Comparison of ENCODE assay signal across 17 cellular contexts in the genomic region with DNA sequence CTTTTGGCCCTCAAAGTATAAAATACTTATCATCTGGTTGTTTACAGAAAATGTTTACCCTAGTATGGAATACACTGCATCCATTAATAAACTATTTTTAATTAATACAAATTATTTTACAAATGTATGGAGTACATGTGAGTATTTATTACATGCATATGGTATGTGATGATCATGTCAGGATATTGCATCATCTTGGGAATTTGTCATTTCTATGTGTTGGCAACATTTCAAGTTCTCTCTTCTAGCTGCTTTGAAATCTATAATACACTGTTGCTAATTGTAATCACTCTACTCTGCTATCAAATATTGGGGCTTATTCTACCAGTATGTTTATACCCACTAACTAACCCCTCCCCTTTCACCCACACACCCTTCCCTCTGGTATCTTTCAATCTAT.
A peak's percentile ranks its signal among the peaks of the same experiment; 100 is the strongest.
DNase-seq lines count a peak whose midpoint lies in the region; ATAC-seq, FAIRE-seq and TF ChIP-seq lines count a peak whose summit lies in the region.
"Had no signal": no experiment of that assay in that cellular context is flagged by ENCODE, and none has a peak within 500 bp of the region (broad histone marks: within the 10 kb centered on the region; RNA-seq: fewer than 3 reads in every experiment).

No MANE protein-coding gene starts in this region.

- no peak for TF ChIP-seq CTCF in bronchial epithelial cell (IDR thresholded peaks at IDR 0.05; ENCODE audit: insufficient read depth, low read length, severe bottlenecking)
- TF ChIP-seq CTCF in upper lobe of right lung (IDR thresholded peaks at IDR 0.05) = no peak

- H3K36me3 ChIP-seq in bronchial epithelial cell (ENCODE audit: control insufficient read depth, insufficient read depth, low read length) (no peaks in the 10 kb centered on the region), upper lobe of right lung (no peaks in the 10 kb centered on the region)

- no peaks in the 10 kb centered on the region for H3K27me3 Mint-ChIP-seq in stimulated activated naive B cell treated with anti-CD40 and anti-IgM and Interleukin-4, amounts not matched to agents 10 μg/mL and 1 μg/mL and 100 μg/mL, for 72 hours
- H3K27me3 Mint-ChIP-seq: CD4-positive, alpha-beta memory T cell had no signal

- H3K4me3 ChIP-seq in bronchial epithelial cell (ENCODE audit: low read depth, low read length) (no peak overlapping the region), upper lobe of right lung (no peak overlapping the region)

- H3K4me1 ChIP-seq in upper lobe of right lung = no peaks in the 10 kb centered on the region

- DNase-seq in DMS53 (lab: John Stamatoyannopoulos, UW) (peak; percentile 17), DMS53 treated with DMSO at 0.1 percent for 48 hours (lab: John Stamatoyannopoulos, UW; ENCODE audit: unreplicated experiment) (no peak), NCI-H69 (lab: John Stamatoyannopoulos, UW) (peak; percentile 43), bronchial epithelial cell (ENCODE audit: low read depth) (peak; percentile 72), iris pigment epithelial cell (ENCODE audit: low read depth) (peak; percentile 6), NAMALWA (ENCODE audit: low spot score) (no peak), upper lobe of right lung (no peak)
- no peak for DNase-seq in stimulated activated naive B cell treated with anti-CD40 and anti-IgM and Interleukin-4, amounts not matched to agents 10 μg/mL and 1 μg/mL and 100 μg/mL, for 72 hours
- DNase-seq: CD4-positive, alpha-beta memory T cell; DMS79 treated with DMSO at 0.1 percent for 48 hours; GF-D8; GOT3; NCI-H1417; NCI-H187 treated with DMSO at 0.1 percent for 48 hours had no signal

- intact Hi-C loops in upper lobe of right lung (cut with DNase I) = no loop called here

- no peak overlapping the region for H3K4me3 Mint-ChIP-seq in stimulated activated naive B cell treated with anti-CD40 and anti-IgM and Interleukin-4, amounts not matched to agents 10 μg/mL and 1 μg/mL and 100 μg/mL, for 72 hours
- H3K4me3 Mint-ChIP-seq: CD4-positive, alpha-beta memory T cell had no signal

- no peak overlapping the region for H3K27ac ChIP-seq in upper lobe of right lung
- H3K27ac ChIP-seq: 22Rv1 had no signal

- H3K27ac Mint-ChIP-seq in stimulated activated naive B cell treated with anti-CD40 and anti-IgM and Interleukin-4, amounts not matched to agents 10 μg/mL and 1 μg/mL and 100 μg/mL, for 72 hours = no peak overlapping the region
- H3K27ac Mint-ChIP-seq: CD4-positive, alpha-beta memory T cell had no signal

- FAIRE-seq in bronchial epithelial cell (lab: Jason Lieb, UNC) = no peak
- FAIRE-seq: GM12891 had no signal

- no peaks in the 10 kb centered on the region for H3K9me3 Mint-ChIP-seq in stimulated activated naive B cell treated with anti-CD40 and anti-IgM and Interleukin-4, amounts not matched to agents 10 μg/mL and 1 μg/mL and 100 μg/mL, for 72 hours
- H3K9me3 Mint-ChIP-seq: CD4-positive, alpha-beta memory T cell had no signal

- no peaks in the 10 kb centered on the region for H3K4me1 Mint-ChIP-seq in stimulated activated naive B cell treated with anti-CD40 and anti-IgM and Interleukin-4, amounts not matched to agents 10 μg/mL and 1 μg/mL and 100 μg/mL, for 72 hours
- H3K4me1 Mint-ChIP-seq: CD4-positive, alpha-beta memory T cell had no signal

- H3K36me3 Mint-ChIP-seq in stimulated activated naive B cell treated with anti-CD40 and anti-IgM and Interleukin-4, amounts not matched to agents 10 μg/mL and 1 μg/mL and 100 μg/mL, for 72 hours = no peaks in the 10 kb centered on the region
- H3K36me3 Mint-ChIP-seq: CD4-positive, alpha-beta memory T cell had no signal

- no peaks in the 10 kb centered on the region for H3K9me3 ChIP-seq in upper lobe of right lung

- ATAC-seq in upper lobe of right lung = no peak
- ATAC-seq in stimulated activated naive B cell treated with anti-CD40 and anti-IgM and Interleukin-4, amounts not matched to agents 10 μg/mL and 1 μg/mL and 100 μg/mL, for 72 hours (replicated peaks) = no peak
- ATAC-seq: Right ventricle myocardium inferior had no signal

- no peaks in the 10 kb centered on the region for H3K27me3 ChIP-seq in bronchial epithelial cell (ENCODE audit: control insufficient read depth, insufficient read depth, low read length)
- no peaks in the 10 kb centered on the region for H3K27me3 ChIP-seq in upper lobe of right lung

Comparison
In these comparisons a context has a peak if more than half of its experiments do, and no peak if none do; other contexts are left out.
1. DNase-seq: peak in DMS53 (single experiment), NCI-H69 (single experiment), bronchial epithelial cell (single experiment) and iris pigment epithelial cell (single experiment); none in DMS53 treated with DMSO at 0.1 percent for 48 hours (single experiment), NAMALWA (single experiment), upper lobe of right lung (single experiment) and stimulated activated naive B cell treated with anti-CD40 and anti-IgM and Interleukin-4, amounts not matched to agents 10 μg/mL and 1 μg/mL and 100 μg/mL, for 72 hours (single experiment).